ENCODE assay signal across 13 cellular contexts in the genomic region with DNA sequence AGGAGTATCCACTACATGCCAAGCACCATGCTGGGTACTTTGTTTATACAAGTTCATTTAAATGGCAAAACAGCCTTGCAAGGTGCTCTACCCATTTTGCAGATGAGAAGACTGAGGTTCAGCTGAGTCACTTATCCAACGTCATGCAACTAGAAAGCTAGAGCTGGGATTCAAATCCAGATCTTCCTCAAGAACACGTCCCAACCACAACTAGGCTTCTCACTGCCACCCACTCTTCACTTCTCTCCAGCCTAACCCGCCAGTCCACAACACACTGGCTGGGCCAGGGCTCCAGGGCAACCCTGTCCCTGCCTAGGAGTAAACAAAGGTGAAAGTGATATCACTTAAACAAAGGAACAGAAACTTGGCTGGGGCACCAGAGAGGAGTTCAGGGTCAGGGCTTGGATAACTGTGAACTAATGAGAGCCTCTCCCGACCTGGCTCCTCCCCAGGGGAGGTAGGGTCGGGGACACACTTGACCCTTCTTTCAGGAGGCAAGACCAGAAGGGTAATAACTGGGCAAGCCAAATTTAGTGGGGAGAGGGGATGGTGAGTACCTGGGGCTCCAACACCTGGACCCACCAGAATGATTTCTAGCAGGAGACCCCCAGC. TPM values are rescaled to one million over a fixed set of nuclear protein-coding genes. Genes with fewer than 3 reads are reported as not detected.
DNase-seq lines count a peak whose midpoint lies in the region; ATAC-seq and TF ChIP-seq lines count a peak whose summit lies in the region.
"Had no signal": no experiment of that assay in that cellular context is flagged by ENCODE, and none has a peak within 500 bp of the region (broad histone marks: within the 10 kb centered on the region; RNA-seq: fewer than 3 reads in every experiment).

No MANE protein-coding gene starts in this region.

- BruUV-seq in OCI-LY7 (replicated peaks; lab: Mats Ljungman, UMichigan) = no TSS peak

- intact Hi-C loops in OCI-LY7 (cut with micrococcal nuclease; ENCODE audit: unreplicated experiment) (no loop called here), esophagus squamous epithelium (cut with DNase I) (no loop called here)

- peak overlapping the region; percentile 27 for H3K4me2 ChIP-seq in OCI-LY7 (ENCODE audit: low read length)

- no peak for DNase-seq in OCI-LY7 (ENCODE audit: low spot score)
- DNase-seq in esophagus squamous epithelium (lab: John Stamatoyannopoulos, UW) = no peak
- DNase-seq in nephron progenitor cell = no peak
- DNase-seq in coronary artery (ENCODE audit: low spot score) = no peak
- DNase-seq in hippocampal formation (lab: John Stamatoyannopoulos, UW) = no peak
- DNase-seq: activated CD8-positive, alpha-beta memory T cell treated with anti-CD3 and anti-CD28 coated beads for 24 hours; amygdala; SK-N-SH; stimulated activated CD4-positive, alpha-beta T cell treated with anti-CD3 and anti-CD28 coated beads, Interleukin-2, amount 100 ng/mL, for 48 hours had no signal

- TF ChIP-seq CTCF in 22Rv1 (IDR thresholded peaks at IDR 0.05) = no peak
- TF ChIP-seq CTCF in OCI-LY7 (conservative IDR thresholded peaks at IDR 0.05; ENCODE audit: low read length) = no peak
- no peak for TF ChIP-seq CTCF in esophagus squamous epithelium (IDR thresholded peaks at IDR 0.05)
- TF ChIP-seq CTCF in nephron progenitor cell (IDR thresholded peaks at IDR 0.05) = no peak
- no peak for TF ChIP-seq CTCF in coronary artery (IDR thresholded peaks at IDR 0.05)

- no peak overlapping the region for H2AFZ ChIP-seq in OCI-LY7 (ENCODE audit: low read length)

- peak overlapping the region; percentile 97 for H3K27ac Mint-ChIP-seq in nephron progenitor cell

- peaks cover 3% of the 10 kb centered on the region for H3K27me3 Mint-ChIP-seq in nephron progenitor cell (ENCODE audit: low read depth, poor library complexity)

- H3K9me3 ChIP-seq in OCI-LY7 (ENCODE audit: low read length) = no peaks in the 10 kb centered on the region
- no peaks in the 10 kb centered on the region for H3K9me3 ChIP-seq in esophagus squamous epithelium
- H3K9me3 ChIP-seq: SK-N-SH had no signal

- no peaks in the 10 kb centered on the region for H3K36me3 ChIP-seq in OCI-LY7 (ENCODE audit: insufficient read depth, low read length)
- peaks cover 0 to 14% (median 0%) of the 10 kb centered on the region in 3 donors for H3K36me3 ChIP-seq in esophagus squamous epithelium

- peak overlapping the region; percentile 76 for H3K4me3 Mint-ChIP-seq in nephron progenitor cell

- H4K20me1 ChIP-seq in OCI-LY7 (ENCODE audit: insufficient read depth, low read length) = no peaks in the 10 kb centered on the region

- H3K4me1 ChIP-seq in OCI-LY7 (ENCODE audit: insufficient read depth, low read length, poor library complexity, severe bottlenecking) (peaks cover 34% of the 10 kb centered on the region), esophagus squamous epithelium (peaks cover 92 to 100% (median 93%) of the 10 kb centered on the region in 3 donors)

- H3K4me1 Mint-ChIP-seq in nephron progenitor cell = peaks cover 100% of the 10 kb centered on the region

- H3K9me3 Mint-ChIP-seq in nephron progenitor cell = no peaks in the 10 kb centered on the region

- no peaks in the 10 kb centered on the region for H3K79me2 ChIP-seq in OCI-LY7 (ENCODE audit: insufficient read depth, low read depth, low read length)

- H3K9me2 ChIP-seq in OCI-LY7 (ENCODE audit: insufficient read depth, low read length) = no peaks in the 10 kb centered on the region
- H3K9me2 ChIP-seq: SK-N-SH had no signal

- no peak for TF ChIP-seq POLR2A in esophagus squamous epithelium (IDR thresholded peaks at IDR 0.05)

- peak overlapping the region; percentile 84 for H3K27ac ChIP-seq in 22Rv1
- no peak overlapping the region for H3K27ac ChIP-seq in OCI-LY7 (ENCODE audit: low read depth, low read length, poor library complexity, severe bottlenecking)
- peak overlapping the region; percentile 90 to 98 (median 93) for H3K27ac ChIP-seq in esophagus squamous epithelium
- H3K27ac ChIP-seq in coronary artery = peak overlapping the region in 1 of 2 donors; percentile 98

- CTCF ChIA-PET in OCI-LY7 (lab: Charles Lee; ENCODE audit: unreplicated experiment) = no interaction called here

- WGBS in esophagus squamous epithelium, 2 donors = 38 to 48% methylated on average over 4 to 5 of the region's 5 CpGs

- POLR2A ChIA-PET in OCI-LY7 (lab: Charles Lee) = interaction anchor here (0.6 kb wide), 1 partner anchor 107 kb away, joined by 3 read pairs; no protein-coding TSS in a partner anchor

- H3K4me3 ChIP-seq in OCI-LY7 (ENCODE audit: low read depth, low read length, poor library complexity, severe bottlenecking) (no peak overlapping the region), esophagus squamous epithelium (no peak overlapping the region), coronary artery (no peak overlapping the region)

- ATAC-seq in HG02623 (IDR thresholded peaks at IDR 0.05; ENCODE audit: unreplicated experiment) (no peak), HG02885 (IDR thresholded peaks at IDR 0.05; ENCODE audit: poor library complexity, unreplicated experiment) (no peak)

- H3K27me3 ChIP-seq in esophagus squamous epithelium = no peaks in the 10 kb centered on the region

- H3K36me3 Mint-ChIP-seq in nephron progenitor cell (ENCODE audit: low read depth) = peaks cover 8% of the 10 kb centered on the region

RNA-seq across cellular contexts. Expression of gene SDC4, which starts 7.9 kb away (rescaled TPM):
- total RNA-seq in OCI-LY7 (2014; rRNA removed; shearing (Covaris generic)) = not detected in 2 replicates
- total RNA-seq in OCI-LY7 (2022) (not detected in 2 replicates), esophagus squamous epithelium (100 to 1,000 TPM in 3 of 4 donors, 10 to 100 TPM in 1; 88.1 to 174 (median 120) TPM)

RNA-seq across cellular contexts. Expression of gene SYS1, which starts 22.6 kb away (rescaled TPM):
- total RNA-seq in OCI-LY7 (2014; rRNA removed; shearing (Covaris generic)) = 22.3 and 37.6 TPM in 2 replicates
- total RNA-seq in OCI-LY7 (2022) (8.6 and 9.6 TPM in 2 replicates), esophagus squamous epithelium (10 to 100 TPM; 22.3 to 32.4 (median 27.0) TPM)

RNA-seq across cellular contexts. Expression of gene MATN4, which starts 32.2 kb away (rescaled TPM):
- total RNA-seq in OCI-LY7 (2014; rRNA removed; shearing (Covaris generic)) = 0.38 TPM in 1 of 2 replicates, not detected in the other
- total RNA-seq in OCI-LY7 (2022) = 0.24 TPM in 1 of 2 replicates, not detected in the other
- total RNA-seq in esophagus squamous epithelium = under 1 TPM in 2 of 4 donors, not detected in 2; 0.09 to 0.68 TPM
- total RNA-seq: mononuclear cell had no signal

RNA-seq across cellular contexts. Expression of gene RBPJL, which starts 33.7 kb away (rescaled TPM):
- not detected in 2 replicates for total RNA-seq in OCI-LY7 (2014; rRNA removed; shearing (Covaris generic))
- not detected in 2 replicates for total RNA-seq in OCI-LY7 (2022)
- total RNA-seq in esophagus squamous epithelium = not detected
- total RNA-seq: mononuclear cell had no signal

RNA-seq across cellular contexts. Expression of gene TP53TG5, which starts 37.8 kb away (rescaled TPM):
- total RNA-seq in OCI-LY7 (2014; rRNA removed; shearing (Covaris generic)) = not detected in 2 replicates
- not detected in 2 replicates for total RNA-seq in OCI-LY7 (2022)
- not detected for total RNA-seq in esophagus squamous epithelium

Comparison
In these comparisons a context has a peak if more than half of its experiments do, and no peak if none do; other contexts are left out.
1. RNA of gene SDC4, which starts 7.9 kb away (total RNA-seq): 88.1 to 174 TPM in esophagus squamous epithelium; not detected in OCI-LY7; every median in the first group is over 10 times any median in the second.